ENCODE assay signal across 8 cellular contexts in genomic region chr14:75278422-75279152, GRCh38. TPM values are rescaled to one million over a fixed set of nuclear protein-coding genes. Genes with fewer than 3 reads are reported as not detected.
DNase-seq lines count a peak whose midpoint lies in the region; ATAC-seq and TF ChIP-seq lines count a peak whose summit lies in the region.

TSS of gene FOS (plus strand) at chr14:75278828. CDS start at chr14:75278983, 155 bp downstream.

- no TSS peak for BruUV-seq in Caco-2 (replicated peaks; lab: Mats Ljungman, UMichigan)

- peaks cover 64% of the 10 kb centered on the region for H3K36me3 Mint-ChIP-seq in Caco-2 (ENCODE audit: insufficient read depth, unreplicated experiment)
- peaks cover 6% of the 10 kb centered on the region for H3K36me3 Mint-ChIP-seq in activated CD8-positive, alpha-beta memory T cell treated with anti-CD3 and anti-CD28 coated beads, Interleukin-2, amount 10 ng/mL, durations not matched to agents 7 days and 5 days

- CTCF ChIA-PET in Caco-2 (lab: Charles Lee), result no interaction called here
- CTCF ChIA-PET in activated CD8-positive, alpha-beta memory T cell treated with anti-CD3 and anti-CD28 coated beads, Interleukin-2, amount 10 ng/mL, durations not matched to agents 7 days and 5 days (lab: Charles Lee), result interaction anchor here (1.0 kb wide), 1 partner anchor 16 kb away, joined by 6 read pairs; no protein-coding TSS in a partner anchor

- H3K4me3 Mint-ChIP-seq in Caco-2 (ENCODE audit: unreplicated experiment), result peak within 1 kb of the TSS; percentile 89
- H3K4me3 Mint-ChIP-seq in activated CD8-positive, alpha-beta memory T cell treated with anti-CD3 and anti-CD28 coated beads, Interleukin-2, amount 10 ng/mL, durations not matched to agents 7 days and 5 days, result peak within 1 kb of the TSS; percentile 75

- peak within 1 kb of the TSS; percentile 85 for H3K56ac ChIP-seq in mesendoderm (ENCODE audit: low read length)

- H2BK120ac ChIP-seq in mesendoderm (ENCODE audit: low read depth, low read length), result peak within 1 kb of the TSS; percentile 75

- WGBS in mesendoderm (ENCODE audit: extremely low coverage, insufficient coverage, low lambda C conversion rate), result no CpG with 5 or more reads among the region's 69 CpGs

- H3K27ac Mint-ChIP-seq in Caco-2 (ENCODE audit: unreplicated experiment), result peak within 1 kb of the TSS; percentile 99
- H3K27ac Mint-ChIP-seq in activated CD8-positive, alpha-beta memory T cell treated with anti-CD3 and anti-CD28 coated beads, Interleukin-2, amount 10 ng/mL, durations not matched to agents 7 days and 5 days, result peak within 1 kb of the TSS; percentile 93

- TF ChIP-seq CTCF in Caco-2 (IDR thresholded peaks at IDR 0.05; ENCODE audit: insufficient read depth in 1 of 2, low read depth in 1 of 2, low read length in 1 of 2, severe bottlenecking in 1 of 2, unreplicated experiment in 1 of 2), result no peak

- H4K5ac ChIP-seq in mesendoderm (ENCODE audit: low read length), result no peak within 1 kb of the TSS

- H3K79me1 ChIP-seq in mesendoderm (ENCODE audit: low read length), result peaks cover 10% of the 10 kb centered on the region

- intact Hi-C loops in Caco-2 (cut with micrococcal nuclease; ENCODE audit: unreplicated experiment), result loop anchor here (2.0 kb wide), 2 partner anchors 16 to 102 kb away; partner anchors contain the start of gene TMED10

- no peak within 1 kb of the TSS for H2AK5ac ChIP-seq in mesendoderm (ENCODE audit: low read length)

- peak within 1 kb of the TSS; percentile 95 for H2BK5ac ChIP-seq in mesendoderm (ENCODE audit: low read length)

- peaks cover 5% of the 10 kb centered on the region for H3K79me2 ChIP-seq in mesendoderm (ENCODE audit: control insufficient read depth, insufficient read depth, low read length)

- H3K36me3 ChIP-seq in Caco-2 (ENCODE audit: control insufficient read depth, insufficient read depth, low read length), result peaks cover 12% of the 10 kb centered on the region
- peaks cover 12% of the 10 kb centered on the region for H3K36me3 ChIP-seq in HUES48 (ENCODE audit: control insufficient read depth, insufficient read depth, low read length)
- peaks cover 28% of the 10 kb centered on the region for H3K36me3 ChIP-seq in endocrine pancreas (ENCODE audit: control insufficient read depth, insufficient read depth, low read length)
- no peaks in the 10 kb centered on the region for H3K36me3 ChIP-seq in mesendoderm (ENCODE audit: control insufficient read depth, insufficient read depth, low read length)

- no peak within 1 kb of the TSS for H4K8ac ChIP-seq in mesendoderm (ENCODE audit: low read depth, low read length)

- peaks cover 23% of the 10 kb centered on the region for H3K4me1 ChIP-seq in Caco-2
- peaks cover 25% of the 10 kb centered on the region for H3K4me1 ChIP-seq in HUES48 (ENCODE audit: control insufficient read depth, insufficient read depth, low read length)
- peaks cover 8% of the 10 kb centered on the region for H3K4me1 ChIP-seq in endocrine pancreas (ENCODE audit: control insufficient read depth, insufficient read depth, low read length)
- peaks cover 16% of the 10 kb centered on the region for H3K4me1 ChIP-seq in mesendoderm (ENCODE audit: control insufficient read depth, low read depth, low read length)

- H2BK15ac ChIP-seq in mesendoderm (replicated peaks; ENCODE audit: low read depth), result no peak within 1 kb of the TSS

- H3K9ac ChIP-seq in HUES48 (ENCODE audit: low read depth, low read length) (peak within 1 kb of the TSS; percentile 98), endocrine pancreas (ENCODE audit: control insufficient read depth, insufficient read depth, low read length) (peak within 1 kb of the TSS; percentile 76), mesendoderm (ENCODE audit: low read length) (peak within 1 kb of the TSS; percentile 69)

- peak within 1 kb of the TSS; percentile 96 for H3K4me3 ChIP-seq in Caco-2 (ENCODE audit: low read depth, low read length)
- H3K4me3 ChIP-seq in HUES48 (ENCODE audit: low read depth, low read length), result peak within 1 kb of the TSS; percentile 91
- H3K4me3 ChIP-seq in endocrine pancreas (ENCODE audit: control insufficient read depth, insufficient read depth, low read length), result peak within 1 kb of the TSS; percentile 97
- H3K4me3 ChIP-seq in mesendoderm (ENCODE audit: low read length), result peak within 1 kb of the TSS; percentile 48

- H3K23ac ChIP-seq in mesendoderm (ENCODE audit: low read length), result no peak within 1 kb of the TSS

- H3K18ac ChIP-seq in mesendoderm (ENCODE audit: low read length), result peak within 1 kb of the TSS; percentile 81

- peaks cover 14% of the 10 kb centered on the region for H3K4me1 Mint-ChIP-seq in Caco-2 (ENCODE audit: low read depth, unreplicated experiment)
- H3K4me1 Mint-ChIP-seq in activated CD8-positive, alpha-beta memory T cell treated with anti-CD3 and anti-CD28 coated beads, Interleukin-2, amount 10 ng/mL, durations not matched to agents 7 days and 5 days, result peaks cover 37% of the 10 kb centered on the region

- H3K27me3 ChIP-seq in Caco-2 (replicated peaks; ENCODE audit: control insufficient read depth, insufficient read depth, low read length), result no peaks in the 10 kb centered on the region
- H3K27me3 ChIP-seq in HUES48 (ENCODE audit: control insufficient read depth, insufficient read depth, low read length), result peaks cover 43% of the 10 kb centered on the region
- H3K27me3 ChIP-seq in endocrine pancreas (ENCODE audit: control insufficient read depth, insufficient read depth, low read length), result no peaks in the 10 kb centered on the region
- no peaks in the 10 kb centered on the region for H3K27me3 ChIP-seq in mesendoderm (ENCODE audit: insufficient read depth, low read length, poor library complexity)

- DNase-seq in Caco-2 (peak; percentile 92 to 95), NOMO-1 treated with dmso at 0.1 percent for 144 hours (lab: John Stamatoyannopoulos, UW; ENCODE audit: unreplicated experiment) (peak; percentile 73), mesendoderm (peak; percentile 98)
- DNase-seq in activated CD8-positive, alpha-beta memory T cell treated with anti-CD3 and anti-CD28 coated beads, Interleukin-2, amount 10 ng/mL, durations not matched to agents 7 days and 5 days, result peak; percentile 93
- peak; percentile 82 for DNase-seq in stimulated activated CD8-positive, alpha-beta memory T cell treated with anti-CD3 and anti-CD28 coated beads, Interleukin-12 subunit alpha, Interleukin-12 subunit beta, amount 100 ng/mL, for 4 hours (ENCODE audit: low read depth)

- no peaks in the 10 kb centered on the region for H3K9me3 Mint-ChIP-seq in Caco-2 (ENCODE audit: unreplicated experiment)
- no peaks in the 10 kb centered on the region for H3K9me3 Mint-ChIP-seq in activated CD8-positive, alpha-beta memory T cell treated with anti-CD3 and anti-CD28 coated beads, Interleukin-2, amount 10 ng/mL, durations not matched to agents 7 days and 5 days (ENCODE audit: low read depth)

- peak within 1 kb of the TSS; percentile 99 for H3K4me2 ChIP-seq in mesendoderm (ENCODE audit: low read length)

- no peaks in the 10 kb centered on the region for H3K27me3 Mint-ChIP-seq in Caco-2 (ENCODE audit: insufficient read depth, unreplicated experiment)
- H3K27me3 Mint-ChIP-seq in activated CD8-positive, alpha-beta memory T cell treated with anti-CD3 and anti-CD28 coated beads, Interleukin-2, amount 10 ng/mL, durations not matched to agents 7 days and 5 days, result peaks cover 72% of the 10 kb centered on the region

- peak; percentile 81 for ATAC-seq in GM21390 (IDR thresholded peaks at IDR 0.05; ENCODE audit: unreplicated experiment)
- ATAC-seq in activated CD8-positive, alpha-beta memory T cell treated with anti-CD3 and anti-CD28 coated beads, Interleukin-2, amount 10 ng/mL, durations not matched to agents 7 days and 5 days, result peak; percentile 69

- POLR2A ChIA-PET in Caco-2 (lab: Charles Lee), result interaction anchor here (0.6 to 1.5 kb wide), 6 partner anchors 9 to 121 kb away, joined by 3 to 13 read pairs (median 4); no protein-coding TSS in a partner anchor

- H3K27ac ChIP-seq in HUES48 (ENCODE audit: low read depth, low read length), result peak within 1 kb of the TSS; percentile 96
- H3K27ac ChIP-seq in mesendoderm (ENCODE audit: low read depth, low read length), result peak within 1 kb of the TSS; percentile 58

- H3K4ac ChIP-seq in mesendoderm (ENCODE audit: low read depth, low read length), result no peak within 1 kb of the TSS

- H3K9me3 ChIP-seq in Caco-2 (no peaks in the 10 kb centered on the region), HUES48 (ENCODE audit: control insufficient read depth, insufficient read depth, low read length) (no peaks in the 10 kb centered on the region), endocrine pancreas (ENCODE audit: control insufficient read depth, low read length) (no peaks in the 10 kb centered on the region)

RNA-seq across cellular contexts. Expression of gene FOS, which starts in this region (rescaled TPM):
- total RNA-seq in Caco-2 (2022), result 72.7 and 73.7 TPM in 2 replicates
- 10 to 100 TPM in 1 of 2 experiments, 1 to 10 TPM in 1; 6.9 to 78.6 TPM for total RNA-seq in activated CD8-positive, alpha-beta memory T cell treated with anti-CD3 and anti-CD28 coated beads, Interleukin-2, amount 10 ng/mL, durations not matched to agents 7 days and 5 days
- polyA plus RNA-seq in mesendoderm (2013, experiment 1 of 2), result 30.2 TPM
- 33.0 TPM for polyA plus RNA-seq in mesendoderm (2013, experiment 2 of 2)

Comparison
In these comparisons a context has a peak if more than half of its experiments do, and no peak if none do; other contexts are left out.
1. Peak in every context shown above with its lines: DNase-seq, ATAC-seq, H3K4me3 ChIP-seq and H3K27ac ChIP-seq.